Comparison of ENCODE assay signal across 8 cellular contexts in genomic region chr9:135907446-135908333, GRCh38. TPM values are rescaled to one million over a fixed set of nuclear protein-coding genes. Genes with fewer than 3 reads are reported as not detected.
DNase-seq lines count a peak whose midpoint lies in the region; ATAC-seq lines count a peak whose summit lies in the region.

TSS of gene CAMSAP1 (minus strand) at chr9:135907546. CDS start at chr9:135907159, 387 bp downstream.

- peaks cover 5 to 37% (median 17%) of the 10 kb centered on the region in 3 donors for H3K36me3 Mint-ChIP-seq in CD8-positive, alpha-beta memory T cell

- no peaks in the 10 kb centered on the region for H3K27me3 ChIP-seq in CD8-positive, alpha-beta memory T cell (ENCODE audit: insufficient read depth, low read length, poor library complexity, severe bottlenecking)

- peaks cover 0 to 3% (median 2%) of the 10 kb centered on the region in 5 donors for H3K9me3 Mint-ChIP-seq in CD8-positive, alpha-beta memory T cell

- POLR2A ChIA-PET in CD8-positive, alpha-beta memory T cell (lab: Charles Lee): interaction anchor here (0.6 to 1.0 kb wide), 3 partner anchors 54 to 456 kb away, joined by 3 to 4 read pairs (median 3); partner anchors contain the start of genes DNLZ and UBAC1

- H3K4me3 Mint-ChIP-seq in CD8-positive, alpha-beta memory T cell: peak within 1 kb of the TSS; percentile 84 to 95 (median 88)

- DNase-seq in CD8-positive, alpha-beta memory T cell: peak; percentile 91 to 96 (median 93)
- DNase-seq in HT-29 (ENCODE audit: low spot score) (peak; percentile 96), NK-92 (lab: John Stamatoyannopoulos, UW; ENCODE audit: unreplicated experiment) (peak; percentile 58), lung microvascular endothelial cell (ENCODE audit: low read depth in 2 of 2) (peak; percentile 96 to 98)
- peak; percentile 97 for DNase-seq in activated CD8-positive, alpha-beta memory T cell treated with anti-CD3 and anti-CD28 coated beads for 24 hours
- peak; percentile 95 for DNase-seq in effector CD8-positive, alpha-beta T cell (lab: John Stamatoyannopoulos, UW)
- peak; percentile 91 to 92 (median 91) for DNase-seq in stimulated activated CD4-positive, alpha-beta T cell treated with anti-CD3 and anti-CD28 coated beads, TNF-alpha, amount 100 ng/mL, for 4 hours (ENCODE audit: low read depth in 3 of 3)

- CTCF ChIA-PET in CD8-positive, alpha-beta memory T cell (lab: Charles Lee): interaction anchor here (1.1 kb wide), 1 partner anchor 53 kb away, joined by 3 read pairs; no protein-coding TSS in a partner anchor

- peaks cover 46 to 68% (median 53%) of the 10 kb centered on the region in 3 donors for H3K4me1 Mint-ChIP-seq in CD8-positive, alpha-beta memory T cell

- no peaks in the 10 kb centered on the region for H3K9me3 ChIP-seq in CD8-positive, alpha-beta memory T cell (ENCODE audit: low read length)

- peak within 1 kb of the TSS; percentile 58 for H3K4me3 ChIP-seq in CD8-positive, alpha-beta memory T cell (ENCODE audit: low read length)

- H3K27ac Mint-ChIP-seq in CD8-positive, alpha-beta memory T cell: peak within 1 kb of the TSS in 7 of 8 donors; percentile 51 to 97 (median 89)

- H3K27ac ChIP-seq in CD8-positive, alpha-beta memory T cell (ENCODE audit: low read depth, low read length): peak within 1 kb of the TSS; percentile 58

- H3K27me3 Mint-ChIP-seq in CD8-positive, alpha-beta memory T cell: peaks cover 0 to 2% of the 10 kb centered on the region in 2 donors

- ATAC-seq in GM19467 (IDR thresholded peaks at IDR 0.05; ENCODE audit: unreplicated experiment): peak; percentile 61

- H3K36me3 ChIP-seq in CD8-positive, alpha-beta memory T cell (ENCODE audit: insufficient read depth, low read length): peaks cover 10% of the 10 kb centered on the region

- peaks cover 31% of the 10 kb centered on the region for H3K4me1 ChIP-seq in CD8-positive, alpha-beta memory T cell (ENCODE audit: insufficient read depth, low read length)

RNA-seq across cellular contexts. Expression of gene CAMSAP1, which starts in this region (rescaled TPM):
- total RNA-seq in CD8-positive, alpha-beta memory T cell: 10 to 100 TPM; 30.4 to 33.7 TPM
- 2.2 TPM for polyA plus RNA-seq in CD8-positive, alpha-beta memory T cell
- total RNA-seq in HT-29 (2014; rRNA removed; shearing (Covaris generic)): 28.5 and 29.7 TPM in 2 replicates
- 11.6 and 12.9 TPM in 2 replicates for total RNA-seq in lung microvascular endothelial cell

Comparison
In these comparisons a context has a peak if more than half of its experiments do, and no peak if none do; other contexts are left out.
1. Peak in every context shown above with its lines: DNase-seq, ATAC-seq, H3K4me3 ChIP-seq and H3K27ac ChIP-seq.